In genomic region chr3:183449391-183449790, GRCh38 we compare ENCODE assay signal across 10 cellular contexts. TPM values are rescaled to one million over a fixed set of nuclear protein-coding genes. Genes with fewer than 3 reads are reported as not detected.
DNase-seq lines count a peak whose midpoint lies in the region; ATAC-seq and TF ChIP-seq lines count a peak whose summit lies in the region.
"Had no signal": no experiment of that assay in that cellular context is flagged by ENCODE, and none has a peak within 500 bp of the region (broad histone marks: within the 10 kb centered on the region; RNA-seq: fewer than 3 reads in every experiment).

No MANE protein-coding gene starts in this region.

- H3K27ac ChIP-seq in SK-N-SH (ENCODE audit: low read depth in 2 of 2, low read length in 1 of 2): no peak overlapping the region
- H3K27ac ChIP-seq in rectal smooth muscle tissue (ENCODE audit: low read depth, low read length): peak overlapping the region; percentile 24
- H3K27ac ChIP-seq in PC-9: no peak overlapping the region
- H3K27ac ChIP-seq: lower lobe of right lung had no signal

- peaks cover 8% of the 10 kb centered on the region for H3K4me1 Mint-ChIP-seq in glutamatergic neuron (ENCODE audit: low read depth, unreplicated experiment)

- peaks cover 7% of the 10 kb centered on the region for H3F3A ChIP-seq in SK-N-SH (replicated peaks; ENCODE audit: insufficient read depth)
- peaks cover 14% of the 10 kb centered on the region; the same call in 1 of the 2 replicates for H3F3A ChIP-seq in PC-9 (ENCODE audit: insufficient read depth, low read depth)

- no peak for TF ChIP-seq RAD21 in SK-N-SH (IDR thresholded peaks at IDR 0.05; ENCODE audit: low read length)

- H3K27ac Mint-ChIP-seq in glutamatergic neuron (ENCODE audit: unreplicated experiment): no peak overlapping the region

- H3K9ac ChIP-seq in SK-N-SH: no peak overlapping the region
- H3K9ac ChIP-seq in rectal smooth muscle tissue (ENCODE audit: low read length): no peak overlapping the region

- CTCF ChIA-PET in SK-N-SH (lab: Yijun Ruan, JAX) (interaction anchor here (0.9 kb wide), 1 partner anchor 22 kb away, joined by 3 read pairs; no protein-coding TSS in a partner anchor), PC-9 (lab: Charles Lee) (no interaction called here)

- no TSS peak for BruUV-seq in PC-9 (replicated peaks; lab: Mats Ljungman, UMichigan)

- POLR2A ChIA-PET in SK-N-SH (lab: Yijun Ruan, JAX): no interaction called here
- POLR2A ChIA-PET in PC-9 (lab: Charles Lee; ENCODE audit: unreplicated experiment): no interaction called here

- H3K9me2 ChIP-seq in SK-N-SH (no peaks in the 10 kb centered on the region), PC-9 (ENCODE audit: insufficient read depth) (no peaks in the 10 kb centered on the region)

- intact Hi-C loops in PC-9 (cut with micrococcal nuclease; ENCODE audit: unreplicated experiment): no loop called here

- H3K79me2 ChIP-seq in SK-N-SH (ENCODE audit: insufficient read depth) (peaks cover 7% of the 10 kb centered on the region; the same call in 1 of the 2 replicates), PC-9 (ENCODE audit: low read depth) (no peaks in the 10 kb centered on the region)

- no peak for TF ChIP-seq CTCF in SK-N-SH (IDR thresholded peaks at IDR 0.05)
- TF ChIP-seq CTCF in glutamatergic neuron (IDR thresholded peaks at IDR 0.05; ENCODE audit: partially characterized antibody, unreplicated experiment): no peak
- TF ChIP-seq CTCF in PC-9 (conservative IDR thresholded peaks at IDR 0.05): no peak

- H3K36me3 Mint-ChIP-seq in glutamatergic neuron (ENCODE audit: unreplicated experiment): no peaks in the 10 kb centered on the region

- peaks cover 0 to 10% of the 10 kb centered on the region in 2 experiments; a peak in 3 of 4 replicates for H3K4me1 ChIP-seq in SK-N-SH (ENCODE audit: control insufficient read depth in 1 of 2, insufficient read depth in 2 of 2, low read depth in 1 of 2, low read length in 1 of 2)
- no peaks in the 10 kb centered on the region for H3K4me1 ChIP-seq in rectal smooth muscle tissue (ENCODE audit: control insufficient read depth, insufficient read depth, low read length)
- H3K4me1 ChIP-seq in PC-9 (replicated peaks; ENCODE audit: insufficient read depth): peaks cover 20% of the 10 kb centered on the region

- H3K4me3 Mint-ChIP-seq in glutamatergic neuron (ENCODE audit: unreplicated experiment): peak overlapping the region; percentile 90

- 39% methylated on average over 4 of the region's 4 CpGs for WGBS in SK-N-SH (ENCODE audit: low lambda C conversion rate)

- H3K9me3 ChIP-seq in SK-N-SH (no peaks in the 10 kb centered on the region), PC-9 (ENCODE audit: insufficient read depth, low read depth) (peaks cover 3% of the 10 kb centered on the region; the same call in 1 of the 2 replicates)
- H3K9me3 ChIP-seq: lower lobe of right lung had no signal

- H3K36me3 ChIP-seq in SK-N-SH (replicated peaks in 1 of 2; ENCODE audit: control insufficient read depth in 1 of 2, insufficient read depth in 2 of 2, low read length in 1 of 2): peaks cover 6 to 9% of the 10 kb centered on the region in 2 experiments
- no peaks in the 10 kb centered on the region for H3K36me3 ChIP-seq in rectal smooth muscle tissue (ENCODE audit: control insufficient read depth, insufficient read depth, low read length)
- H3K36me3 ChIP-seq in PC-9 (ENCODE audit: low read depth): no peaks in the 10 kb centered on the region

- DNase-seq in H4 (ENCODE audit: low spot score) (peak; percentile 49), SK-N-SH (peak; percentile 28), glutamatergic neuron (no peak), PC-9 (no peak)
- no peak for DNase-seq in activated CD4-positive, alpha-beta T cell treated with anti-CD3 and anti-CD28 coated beads for 4 hours
- DNase-seq: lower lobe of right lung, NCI-H1694 treated with DMSO at 0.1 percent for 48 hours had no signal

- ATAC-seq in HG03095 (IDR thresholded peaks at IDR 0.05; ENCODE audit: unreplicated experiment) (no peak), HG02981 (IDR thresholded peaks at IDR 0.05; ENCODE audit: unreplicated experiment) (no peak)
- ATAC-seq: lower lobe of right lung had no signal

- H3K4me2 ChIP-seq in SK-N-SH (peak overlapping the region; percentile 86; the same call in 1 of the 2 replicates), PC-9 (no peak overlapping the region)

- H3K27me3 Mint-ChIP-seq in glutamatergic neuron (ENCODE audit: unreplicated experiment): peaks cover 4% of the 10 kb centered on the region

- TF ChIP-seq EP300 in SK-N-SH (IDR thresholded peaks at IDR 0.05; ENCODE audit: borderline replicate concordance in 1 of 2, low read depth in 1 of 2, low read length in 1 of 2): no peak

- H2AFZ ChIP-seq in SK-N-SH (ENCODE audit: low read depth) (no peak overlapping the region), PC-9 (no peak overlapping the region)

- H3K27me3 ChIP-seq in SK-N-SH (ENCODE audit: insufficient read depth) (no peaks in the 10 kb centered on the region), rectal smooth muscle tissue (ENCODE audit: control insufficient read depth, insufficient read depth, low read length) (no peaks in the 10 kb centered on the region), PC-9 (ENCODE audit: insufficient read depth, low read depth) (no peaks in the 10 kb centered on the region)

- no peaks in the 10 kb centered on the region for H4K20me1 ChIP-seq in SK-N-SH (ENCODE audit: insufficient read depth)
- H4K20me1 ChIP-seq in PC-9 (ENCODE audit: insufficient read depth): no peaks in the 10 kb centered on the region

- H3K9me3 Mint-ChIP-seq in glutamatergic neuron (ENCODE audit: unreplicated experiment): peaks cover 5% of the 10 kb centered on the region

- no peak overlapping the region for H3K4me3 ChIP-seq in SK-N-SH (ENCODE audit: low read depth in 2 of 2, low read length in 1 of 2)
- H3K4me3 ChIP-seq in rectal smooth muscle tissue (ENCODE audit: low read length): no peak overlapping the region
- no peak overlapping the region for H3K4me3 ChIP-seq in PC-9
- H3K4me3 ChIP-seq: lower lobe of right lung had no signal

TF ChIP-seq in SK-N-SH, 30 proteins besides CTCF, POLR2A, EP300 and RAD21:
- TF ChIP-seq MAX (IDR thresholded peaks at IDR 0.05; ENCODE audit: low read depth): no peak
- TF ChIP-seq IRF3 (IDR thresholded peaks at IDR 0.05; ENCODE audit: low read depth, low read length): no peak
- TF ChIP-seq SMC3 (IDR thresholded peaks at IDR 0.05; ENCODE audit: low read depth, low read length): no peak
- no peak for TF ChIP-seq SIN3A (IDR thresholded peaks at IDR 0.05; ENCODE audit: borderline replicate concordance, low read depth, low read length)
- TF ChIP-seq RXRA (IDR thresholded peaks at IDR 0.05; ENCODE audit: borderline replicate concordance, low read depth): no peak
- TF ChIP-seq FOXJ3 (CRISPR knock-in tag; IDR thresholded peaks at IDR 0.05): no peak
- TF ChIP-seq USF2 (IDR thresholded peaks at IDR 0.05; ENCODE audit: borderline replicate concordance, low read depth, low read length): no peak
- TF ChIP-seq REST (IDR thresholded peaks at IDR 0.05; ENCODE audit: low read depth, low read length): no peak
- no peak for TF ChIP-seq RFX5 (IDR thresholded peaks at IDR 0.05; ENCODE audit: low read length)

RNA-seq across cellular contexts. Expression of gene MCF2L2, which starts 21.0 kb away (rescaled TPM):
- 0.62 and 0.64 TPM in 2 replicates for total RNA-seq in H4 (2014; rRNA removed; shearing (Covaris generic))
- 0.56 and 0.75 TPM in 2 replicates for polyA plus RNA-seq in SK-N-SH (2012; rRNA removed)
- polyA plus RNA-seq in SK-N-SH (2012; cell fraction: cytosol; rRNA removed): 0.35 and 0.42 TPM in 2 replicates
- 1.8 and 2.7 TPM in 2 replicates for polyA plus RNA-seq in SK-N-SH (2012; cell fraction: nucleus; rRNA removed)
- total RNA-seq in glutamatergic neuron (ENCODE audit: unreplicated experiment): 18.1 TPM
- total RNA-seq in PC-9 (2021): 1.7 and 2.3 TPM in 2 replicates

Comparison
In these comparisons a context has a peak if more than half of its experiments do, and no peak if none do; other contexts are left out.
1. DNase-seq: peak in H4 (single experiment) and SK-N-SH (single experiment); none in glutamatergic neuron (single experiment), activated CD4-positive, alpha-beta T cell treated with anti-CD3 and anti-CD28 coated beads for 4 hours (0 of 2) and PC-9 (0 of 2).